8 cellular contexts compared by ENCODE assay signal in genomic region chrX:46446727-46447378, GRCh38.
DNase-seq lines count a peak whose midpoint lies in the region; ATAC-seq and TF ChIP-seq lines count a peak whose summit lies in the region.

No MANE protein-coding gene starts in this region.

- H3K36me3 ChIP-seq in kidney epithelial cell (ENCODE audit: control insufficient read depth, insufficient read depth, low read length), result peaks cover 1% of the 10 kb centered on the region

- no peaks in the 10 kb centered on the region for H3K27me3 ChIP-seq in kidney epithelial cell (ENCODE audit: control insufficient read depth, insufficient read depth, low read length)

- peak overlapping the region; percentile 68 for H3K4me3 ChIP-seq in AG09309 (ENCODE audit: control insufficient read depth, low read depth, low read length)
- H3K4me3 ChIP-seq in kidney epithelial cell (ENCODE audit: low read depth, low read length), result peak overlapping the region; percentile 49

- DNase-seq in AG09309 (ENCODE audit: low read depth) (peak; percentile 17), NCI-H345 treated with DMSO at 0.1 percent for 48 hours (lab: John Stamatoyannopoulos, UW; ENCODE audit: unreplicated experiment) (peak; percentile 68), cerebellar cortex (ENCODE audit: low spot score) (peak; percentile 79), kidney epithelial cell (ENCODE audit: low read depth) (peak; percentile 14)
- peak; percentile 78 for DNase-seq in activated CD4-positive, CD25-positive, alpha-beta regulatory T cell treated with anti-CD3 and anti-CD28 coated beads, Interleukin-2, amount 50 U/mL, for 72 hours
- peak; percentile 90 for DNase-seq in stimulated activated CD4-positive, alpha-beta T cell treated with anti-CD3 and anti-CD28 coated beads, Interleukin-15, amount 100 ng/mL, for 24 hours

- peak; percentile 88 for ATAC-seq in GM18907 (IDR thresholded peaks at IDR 0.05; ENCODE audit: unreplicated experiment)
- peak; percentile 86 for ATAC-seq in HG03135 (IDR thresholded peaks at IDR 0.05; ENCODE audit: unreplicated experiment)

- no peak for TF ChIP-seq CTCF in AG09309 (IDR thresholded peaks at IDR 0.05; ENCODE audit: control insufficient read depth, insufficient read depth, low read depth, low read length, missing control alignments)
- no peak for TF ChIP-seq CTCF in kidney epithelial cell (IDR thresholded peaks at IDR 0.05; ENCODE audit: insufficient read depth, low read length, poor library complexity, severe bottlenecking)

Comparison
In these comparisons a context has a peak if more than half of its experiments do, and no peak if none do; other contexts are left out.
1. Peak in every context shown above with its lines: DNase-seq, ATAC-seq and H3K4me3 ChIP-seq.
2. DNase-seq: peak in every context shown above with its lines; median percentile 90 in stimulated activated CD4-positive, alpha-beta T cell treated with anti-CD3 and anti-CD28 coated beads, Interleukin-15, amount 100 ng/mL, for 24 hours; 79 in cerebellar cortex; 78 in activated CD4-positive, CD25-positive, alpha-beta regulatory T cell treated with anti-CD3 and anti-CD28 coated beads, Interleukin-2, amount 50 U/mL, for 72 hours; 68 in NCI-H345 treated with DMSO at 0.1 percent for 48 hours; 17 in AG09309; 14 in kidney epithelial cell.